ENCODE assay signal across 23 cellular contexts in the genomic region with DNA sequence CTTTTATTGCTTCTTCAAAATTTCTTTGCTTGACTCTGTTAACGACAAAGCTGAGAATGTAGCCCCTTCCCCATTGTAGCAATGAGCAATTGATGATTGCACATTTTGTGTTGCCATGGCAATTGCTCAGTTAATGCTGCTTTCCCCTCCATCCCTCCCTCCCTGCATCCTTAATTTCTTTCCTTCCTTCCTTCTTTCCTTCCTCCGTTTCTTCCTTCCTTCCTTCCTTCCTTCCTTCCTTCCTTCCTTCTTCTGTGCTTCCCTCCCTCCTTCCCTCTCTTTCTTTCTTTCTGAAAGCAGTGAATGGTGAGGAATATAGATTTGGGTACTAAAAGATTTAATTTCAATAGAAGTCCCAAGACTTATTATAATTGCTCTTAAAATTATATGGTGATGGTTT.
DNase-seq lines count a peak whose midpoint lies in the region; ATAC-seq and TF ChIP-seq lines count a peak whose summit lies in the region.
"Had no signal": no experiment of that assay in that cellular context is flagged by ENCODE, and none has a peak within 500 bp of the region (broad histone marks: within the 10 kb centered on the region; RNA-seq: fewer than 3 reads in every experiment).

No MANE protein-coding gene starts in this region.

- H3K9me2 ChIP-seq in neural cell (ENCODE audit: insufficient read depth, low read length), result no peaks in the 10 kb centered on the region
- H3K9me2 ChIP-seq in Karpas-422 (replicated peaks; ENCODE audit: insufficient read depth, low read length), result no peaks in the 10 kb centered on the region; the same call in 1 of the 2 replicates

- no peak overlapping the region for H3K4me2 ChIP-seq in neural cell (ENCODE audit: low read length)
- no peak overlapping the region for H3K4me2 ChIP-seq in Karpas-422 (ENCODE audit: low read depth, low read length, poor library complexity, severe bottlenecking)
- H3K4me2 ChIP-seq: A549, BLaER1 had no signal

- no peak for TF ChIP-seq RAD21 in neural cell (conservative IDR thresholded peaks at IDR 0.05)

- intact Hi-C loops in A673 (cut with micrococcal nuclease; ENCODE audit: unreplicated experiment), result loop anchor here (1.0 to 5.0 kb wide), 3 partner anchors 63 to 202 kb away; no protein-coding TSS in a partner anchor

- TF ChIP-seq CTCF in A673 (conservative IDR thresholded peaks at IDR 0.05; ENCODE audit: low read depth, low read length), result no peak
- TF ChIP-seq CTCF in neural cell (IDR thresholded peaks at IDR 0.05; ENCODE audit: poor library complexity, severe bottlenecking), result no peak

- DNase-seq in A673 (ENCODE audit: low spot score) (peak; percentile 90), SK-N-MC (ENCODE audit: low read depth, low spot score) (peak; percentile 79), Karpas-422 (no peak)
- DNase-seq: ACHN; BE2C; C1 segment of cervical spinal cord; CD4-positive, alpha-beta memory T cell; CD4-positive, CD25-positive, alpha-beta regulatory T cell; CD8-positive, alpha-beta memory T cell; COR-L47; DMS 273 treated with DMSO at 0.1 percent for 48 hours; DMS153; DMS53; DMS79; DND-41; EL; GDM1 had no signal

- H2AFZ ChIP-seq in neural cell (ENCODE audit: low read depth, low read length) (no peak overlapping the region), Karpas-422 (ENCODE audit: low read length) (no peak overlapping the region)

- peak overlapping the region; percentile 88 for H3K27ac ChIP-seq in A673 (ENCODE audit: low read depth, low read length, poor library complexity, severe bottlenecking)
- peak overlapping the region; percentile 92 for H3K27ac ChIP-seq in SK-N-MC
- peak overlapping the region; percentile 8 for H3K27ac ChIP-seq in neural cell (ENCODE audit: low read length)
- H3K27ac ChIP-seq in Karpas-422 (ENCODE audit: low read length), result no peak overlapping the region
- H3K27ac ChIP-seq: 22Rv1, A549, BLaER1 had no signal

- BruUV-seq in A673 (replicated peaks; lab: Mats Ljungman, UMichigan), result no TSS peak

- ATAC-seq in GM18873 (IDR thresholded peaks at IDR 0.05; ENCODE audit: low FRiP score, unreplicated experiment), result no peak
- ATAC-seq: A549, GM12878 had no signal

- H3K4me3 ChIP-seq in A673 (ENCODE audit: low read depth, low read length, poor library complexity, severe bottlenecking) (no peak overlapping the region), SK-N-MC (no peak overlapping the region), neural cell (ENCODE audit: low read length) (no peak overlapping the region), Karpas-422 (ENCODE audit: low read length) (no peak overlapping the region)
- H3K4me3 ChIP-seq: A549, BLaER1, GM12878 had no signal

- no peak for TF ChIP-seq EP300 in neural cell (conservative IDR thresholded peaks at IDR 0.05; ENCODE audit: poor library complexity, severe bottlenecking)

- H3F3A ChIP-seq in neural cell (ENCODE audit: insufficient read depth, low read length, poor library complexity, severe bottlenecking), result no peaks in the 10 kb centered on the region

- no peaks in the 10 kb centered on the region for H3K79me2 ChIP-seq in neural cell (replicated peaks; ENCODE audit: insufficient read depth, low read length)
- H3K79me2 ChIP-seq in Karpas-422 (ENCODE audit: low read length), result no peaks in the 10 kb centered on the region

- CTCF ChIA-PET in A673 (lab: Charles Lee), result interaction anchor here (1.1 to 1.4 kb wide), 2 partner anchors 63 to 203 kb away, joined by 5 to 7 read pairs; no protein-coding TSS in a partner anchor

- H4K20me1 ChIP-seq in neural cell (ENCODE audit: insufficient read depth), result no peaks in the 10 kb centered on the region
- no peaks in the 10 kb centered on the region for H4K20me1 ChIP-seq in Karpas-422 (ENCODE audit: insufficient read depth, low read depth, low read length)
- H4K20me1 ChIP-seq: BLaER1 had no signal

- H3K27me3 ChIP-seq in A673 (replicated peaks; ENCODE audit: insufficient read depth, low read depth, low read length, poor library complexity) (no peaks in the 10 kb centered on the region), neural cell (ENCODE audit: insufficient read depth, low read depth, low read length) (no peaks in the 10 kb centered on the region), Karpas-422 (ENCODE audit: low read length) (no peaks in the 10 kb centered on the region)
- H3K27me3 ChIP-seq: BE2C, BLaER1 had no signal

- POLR2A ChIA-PET in A673 (lab: Charles Lee; ENCODE audit: low non-redundant PET), result interaction anchor here (0.7 kb wide), 1 partner anchor 770 kb away, joined by 6 read pairs; no protein-coding TSS in a partner anchor

- H3K9me3 ChIP-seq in A673 (ENCODE audit: low read depth, low read length, poor library complexity, severe bottlenecking) (no peaks in the 10 kb centered on the region), SK-N-MC (ENCODE audit: low read depth, low read length) (no peaks in the 10 kb centered on the region), neural cell (ENCODE audit: low read length) (no peaks in the 10 kb centered on the region), Karpas-422 (ENCODE audit: low read length) (no peaks in the 10 kb centered on the region)
- H3K9me3 ChIP-seq: A549, BE2C, BLaER1 had no signal

- no peaks in the 10 kb centered on the region for H3K36me3 ChIP-seq in A673 (ENCODE audit: insufficient read depth, low read length, poor library complexity, severe bottlenecking)
- H3K36me3 ChIP-seq in SK-N-MC (ENCODE audit: insufficient read depth, low read length), result no peaks in the 10 kb centered on the region
- no peaks in the 10 kb centered on the region for H3K36me3 ChIP-seq in neural cell (ENCODE audit: insufficient read depth, low read length)
- no peaks in the 10 kb centered on the region for H3K36me3 ChIP-seq in Karpas-422 (ENCODE audit: insufficient read depth, low read length)
- H3K36me3 ChIP-seq: BE2C, BLaER1 had no signal

- peaks cover 75% of the 10 kb centered on the region for H3K4me1 ChIP-seq in A673 (ENCODE audit: insufficient read depth, low read length, poor library complexity, severe bottlenecking)
- no peaks in the 10 kb centered on the region for H3K4me1 ChIP-seq in Karpas-422 (ENCODE audit: low read length)
- H3K4me1 ChIP-seq: A549, BE2C, BLaER1 had no signal

- no peak overlapping the region for H3K9ac ChIP-seq in SK-N-MC (ENCODE audit: insufficient read length)
- no peak overlapping the region for H3K9ac ChIP-seq in neural cell (ENCODE audit: low read length)
- no peak overlapping the region for H3K9ac ChIP-seq in Karpas-422 (ENCODE audit: low read length)
- H3K9ac ChIP-seq: BLaER1 had no signal

TF ChIP-seq in neural cell, 6 proteins besides CTCF, POLR2A, EP300 and RAD21:
- TF ChIP-seq MXI1 (conservative IDR thresholded peaks at IDR 0.05; ENCODE audit: poor library complexity, severe bottlenecking) (no peak), POLR2AphosphoS5 (IDR thresholded peaks at IDR 0.05) (no peak), SMC3 (conservative IDR thresholded peaks at IDR 0.05; ENCODE audit: poor library complexity) (no peak), EZH2 (IDR thresholded peaks at IDR 0.05; ENCODE audit: borderline replicate concordance, insufficient read depth, low read length, poor library complexity, severe bottlenecking) (no peak), TAF1 (IDR thresholded peaks at IDR 0.05; ENCODE audit: low read depth) (no peak)
- TF ChIP-seq, protein P1, sequence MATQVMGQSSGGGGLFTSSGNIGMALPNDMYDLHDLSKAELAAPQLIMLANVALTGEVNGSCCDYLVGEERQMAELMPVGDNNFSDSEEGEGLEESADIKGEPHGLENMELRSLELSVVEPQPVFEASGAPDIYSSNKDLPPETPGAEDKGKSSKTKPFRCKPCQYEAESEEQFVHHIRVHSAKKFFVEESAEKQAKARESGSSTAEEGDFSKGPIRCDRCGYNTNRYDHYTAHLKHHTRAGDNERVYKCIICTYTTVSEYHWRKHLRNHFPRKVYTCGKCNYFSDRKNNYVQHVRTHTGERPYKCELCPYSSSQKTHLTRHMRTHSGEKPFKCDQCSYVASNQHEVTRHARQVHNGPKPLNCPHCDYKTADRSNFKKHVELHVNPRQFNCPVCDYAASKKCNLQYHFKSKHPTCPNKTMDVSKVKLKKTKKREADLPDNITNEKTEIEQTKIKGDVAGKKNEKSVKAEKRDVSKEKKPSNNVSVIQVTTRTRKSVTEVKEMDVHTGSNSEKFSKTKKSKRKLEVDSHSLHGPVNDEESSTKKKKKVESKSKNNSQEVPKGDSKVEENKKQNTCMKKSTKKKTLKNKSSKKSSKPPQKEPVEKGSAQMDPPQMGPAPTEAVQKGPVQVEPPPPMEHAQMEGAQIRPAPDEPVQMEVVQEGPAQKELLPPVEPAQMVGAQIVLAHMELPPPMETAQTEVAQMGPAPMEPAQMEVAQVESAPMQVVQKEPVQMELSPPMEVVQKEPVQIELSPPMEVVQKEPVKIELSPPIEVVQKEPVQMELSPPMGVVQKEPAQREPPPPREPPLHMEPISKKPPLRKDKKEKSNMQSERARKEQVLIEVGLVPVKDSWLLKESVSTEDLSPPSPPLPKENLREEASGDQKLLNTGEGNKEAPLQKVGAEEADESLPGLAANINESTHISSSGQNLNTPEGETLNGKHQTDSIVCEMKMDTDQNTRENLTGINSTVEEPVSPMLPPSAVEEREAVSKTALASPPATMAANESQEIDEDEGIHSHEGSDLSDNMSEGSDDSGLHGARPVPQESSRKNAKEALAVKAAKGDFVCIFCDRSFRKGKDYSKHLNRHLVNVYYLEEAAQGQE (IDR thresholded peaks at IDR 0.05; ENCODE audit: borderline replicate concordance), result no peak
